24 cellular contexts compared by ENCODE assay signal in genomic region chr22:26847816-26848215, GRCh38.
"Had no signal": no experiment of that assay in that cellular context is flagged by ENCODE, and none has a peak within 500 bp of the region (broad histone marks: within the 10 kb centered on the region; RNA-seq: fewer than 3 reads in every experiment).

No MANE protein-coding gene starts in this region.

- H3K27me3 ChIP-seq: MG63, SJSA1 had no signal

- H3K4me3 ChIP-seq: MG63, SJSA1, SK-N-MC had no signal

- H3K27ac ChIP-seq: SK-N-MC had no signal

- DNase-seq: IMR-90, Karpas-422, KG1, MG63, NCI-H1092, NCI-H1105 treated with DMSO at 0.1 percent for 48 hours, NCI-H1417 treated with DMSO at 0.1 percent for 48 hours, NCI-H1694 treated with DMSO at 0.1 percent for 48 hours, NCI-H2029, NCI-H2081 treated with DMSO at 0.1 percent for 48 hours, NCI-H2171, NCI-H226, NCI-H446, NCI-H510A, NCI-H524 treated with DMSO at 0.1 percent for 48 hours, NCI-H69, NCI-H774, Right ventricle myocardium superior, RPMI8226, SIG-M5 had no signal

- H3K9me3 ChIP-seq: MG63, SJSA1 had no signal

- ATAC-seq: HepG2 had no signal

- FAIRE-seq: HepG2, RCC 7860 had no signal

- H3K36me3 ChIP-seq: MG63, SJSA1 had no signal
